In genomic region chr1:118578276-118578675, GRCh38 we compare ENCODE assay signal across 29 cellular contexts.
DNase-seq lines count a peak whose midpoint lies in the region; ATAC-seq and TF ChIP-seq lines count a peak whose summit lies in the region.
"Had no signal": no experiment of that assay in that cellular context is flagged by ENCODE, and none has a peak within 500 bp of the region (broad histone marks: within the 10 kb centered on the region; RNA-seq: fewer than 3 reads in every experiment).

No MANE protein-coding gene starts in this region.

- CTCF ChIA-PET in HEK293 (lab: Yijun Ruan, JAX) = interaction anchor here (0.6 to 0.9 kb wide), 2 partner anchors 9 to 88 kb away, joined by 3 to 4 read pairs; no protein-coding TSS in a partner anchor
- CTCF ChIA-PET in IMR-90 (lab: Yijun Ruan, JAX) = no interaction called here

- no peak overlapping the region for H4K5ac ChIP-seq in IMR-90 (ENCODE audit: low read depth, low read length)

- H3K14ac ChIP-seq in IMR-90 (replicated peaks; ENCODE audit: low read depth, low read length) = no peak overlapping the region

- no peak overlapping the region for H3K9ac ChIP-seq in IMR-90 (ENCODE audit: low read depth, low read length)
- H3K9ac ChIP-seq: BLaER1; BLaER1 treated with 17β-estradiol and CSF1 and Interleukin-3, amounts not matched to agents 10 nM and 100 nM had no signal

- no peak overlapping the region for H3K4me3 ChIP-seq in HEK293 (ENCODE audit: low read depth, low read length)
- H3K4me3 ChIP-seq in IMR-90 (ENCODE audit: insufficient read depth, low read depth, low read length) = no peak overlapping the region
- H3K4me3 ChIP-seq: A549; BLaER1; BLaER1 treated with 17β-estradiol and CSF1 and Interleukin-3, amounts not matched to agents 10 nM and 100 nM had no signal

- no peaks in the 10 kb centered on the region for H3K27me3 ChIP-seq in IMR-90 (ENCODE audit: control insufficient read depth, insufficient read depth, low read length)
- H3K27me3 ChIP-seq: BE2C; BLaER1; BLaER1 treated with 17β-estradiol and CSF1 and Interleukin-3, amounts not matched to agents 10 nM and 100 nM had no signal

- no peak overlapping the region for H4K8ac ChIP-seq in IMR-90 (ENCODE audit: low read depth in 2 of 2, low read length in 2 of 2)

- no peak overlapping the region for H3K23ac ChIP-seq in IMR-90 (ENCODE audit: low read depth, low read length)

- no peak overlapping the region for H2BK5ac ChIP-seq in IMR-90 (ENCODE audit: low read depth, low read length, poor library complexity, severe bottlenecking)

- no peak overlapping the region for H3K4ac ChIP-seq in IMR-90 (ENCODE audit: low read depth, low read length)

- DNase-seq in IMR-90 = no peak
- no peak for DNase-seq in SKM-1 treated with dmso at 0.1 percent for 144 hours (lab: John Stamatoyannopoulos, UW; ENCODE audit: unreplicated experiment)
- DNase-seq in stimulated activated CD4-positive, alpha-beta T cell treated with anti-CD3 and anti-CD28 coated beads, Interleukin-2, amount 100 ng/mL, for 24 hours = no peak
- DNase-seq: 8988T; ACHN; AML-193; BE2C; C1 segment of cervical spinal cord; Caco-2; Calu3; CD4-positive, alpha-beta memory T cell; CD4-positive, alpha-beta T cell; CD4-positive, CD25-positive, alpha-beta regulatory T cell; CD8-positive, alpha-beta memory T cell; CD8-positive, alpha-beta T cell; COR-L47; DMS 273 treated with DMSO at 0.1 percent for 48 hours; DMS153; DMS53; DMS79; DMS79 treated with DMSO at 0.1 percent for 48 hours; DND-41; EL had no signal

- H3K36me3 ChIP-seq in HEK293 (ENCODE audit: control insufficient read depth in 2 of 2, insufficient read depth in 1 of 2, low read length in 2 of 2) = no peaks in the 10 kb centered on the region
- H3K36me3 ChIP-seq in IMR-90 (ENCODE audit: control insufficient read depth, insufficient read depth, low read length) = no peaks in the 10 kb centered on the region
- H3K36me3 ChIP-seq: BE2C; BLaER1; BLaER1 treated with 17β-estradiol and CSF1 and Interleukin-3, amounts not matched to agents 10 nM and 100 nM had no signal

- no peaks in the 10 kb centered on the region for H4K20me1 ChIP-seq in IMR-90 (ENCODE audit: insufficient read depth, low read length)
- H4K20me1 ChIP-seq: BLaER1; BLaER1 treated with 17β-estradiol and CSF1 and Interleukin-3, amounts not matched to agents 10 nM and 100 nM had no signal

- H3K9me3 ChIP-seq in HEK293 (ENCODE audit: control insufficient read depth, insufficient read depth, low read depth, low read length) (no peaks in the 10 kb centered on the region), IMR-90 (ENCODE audit: control insufficient read depth, insufficient read depth, low read length) (peaks cover 2% of the 10 kb centered on the region; the same call in 1 of the 2 replicates)
- H3K9me3 ChIP-seq: A549, BE2C, Caco-2 had no signal

- H2BK120ac ChIP-seq in IMR-90 (ENCODE audit: low read depth, low read length) = no peak overlapping the region

- H2BK20ac ChIP-seq in IMR-90 (ENCODE audit: low read depth, low read length) = no peak overlapping the region

- TF ChIP-seq RAD21 in IMR-90 (IDR thresholded peaks at IDR 0.05; ENCODE audit: low read length) = no peak

- no peak overlapping the region for H2AK5ac ChIP-seq in IMR-90 (ENCODE audit: low read depth, low read length)

- intact Hi-C loops in IMR-90 (cut with micrococcal nuclease) = no loop called here

- H3K9me1 ChIP-seq in IMR-90 (ENCODE audit: insufficient read depth, low read length) = no peaks in the 10 kb centered on the region

- H2BK15ac ChIP-seq in IMR-90 (ENCODE audit: low read depth, low read length) = no peak overlapping the region

- no peak overlapping the region for H2AFZ ChIP-seq in IMR-90 (replicated peaks; ENCODE audit: low read length, poor library complexity)

- no peak for ATAC-seq in IMR-90 (ENCODE audit: low read depth)
- ATAC-seq: A549; CD8-positive, alpha-beta T cell had no signal

- BruUV-seq in IMR-90 (replicated peaks; lab: Mats Ljungman, UMichigan) = no TSS peak

- TF ChIP-seq POLR2A in IMR-90 (IDR thresholded peaks at IDR 0.05; ENCODE audit: low read depth, low read length) = no peak

- in situ Hi-C loops in IMR-90 (cut with MboI; ENCODE audit: low sequenced_read_pairs) = no loop called here

- TF ChIP-seq CTCF in HEK293 (tag by site-specific recombination; IDR thresholded peaks at IDR 0.05) = no peak
- no peak for TF ChIP-seq CTCF in IMR-90 (conservative IDR thresholded peaks at IDR 0.05; ENCODE audit: low read depth, low read length)

- H3K18ac ChIP-seq in IMR-90 (ENCODE audit: low read depth, low read length) = no peak overlapping the region

- H3K27ac ChIP-seq in HEK293 (ENCODE audit: extremely low read depth, low read depth, low read length) (no peak overlapping the region), IMR-90 (ENCODE audit: insufficient read depth, low read length) (no peak overlapping the region)
- H3K27ac ChIP-seq: 22Rv1; A549; BLaER1; BLaER1 treated with 17β-estradiol and CSF1 and Interleukin-3, amounts not matched to agents 10 nM and 100 nM; C4-2B had no signal

- H3K4me1 ChIP-seq in HEK293 (ENCODE audit: control insufficient read depth, insufficient read depth, low read length) (no peaks in the 10 kb centered on the region), IMR-90 (ENCODE audit: control insufficient read depth, insufficient read depth, low read length) (no peaks in the 10 kb centered on the region)
- H3K4me1 ChIP-seq: A549; BE2C; BLaER1; BLaER1 treated with 17β-estradiol and CSF1 and Interleukin-3, amounts not matched to agents 10 nM and 100 nM; Caco-2 had no signal

- dilution Hi-C loops in IMR-90 (cut with HindIII; ENCODE audit: low sequenced_read_pairs, unreplicated experiment) = no loop called here

- H3K79me1 ChIP-seq in IMR-90 (ENCODE audit: low read depth in 1 of 2, low read length in 2 of 2) = no peaks in the 10 kb centered on the region

- H3K4me2 ChIP-seq in IMR-90 (ENCODE audit: low read depth, low read length) = no peak overlapping the region
- H3K4me2 ChIP-seq: A549; BLaER1; BLaER1 treated with 17β-estradiol and CSF1 and Interleukin-3, amounts not matched to agents 10 nM and 100 nM had no signal

- H4K91ac ChIP-seq in IMR-90 (ENCODE audit: insufficient read depth, low read depth, low read length) = no peak overlapping the region

- POLR2A ChIA-PET in HEK293 (lab: Yijun Ruan, JAX) (no interaction called here), IMR-90 (lab: Charles Lee; ENCODE audit: unreplicated experiment) (no interaction called here)

- H2AK9ac ChIP-seq in IMR-90 (replicated peaks; ENCODE audit: low read depth, low read length, poor library complexity) = no peak overlapping the region

- H3K56ac ChIP-seq in IMR-90 (ENCODE audit: extremely low read depth, insufficient read depth, low read length) = no peak overlapping the region

TF ChIP-seq in HEK293, 187 proteins besides CTCF, POLR2A, EP300 and RAD21:
- peak; percentile 93 for TF ChIP-seq ZNF791 (tag by site-specific recombination; IDR thresholded peaks at IDR 0.05)
- no peak for TF ChIP-seq ZFP37 (tag by site-specific recombination; IDR thresholded peaks at IDR 0.05)
- no peak for TF ChIP-seq ZNF266 (tag by site-specific recombination; IDR thresholded peaks at IDR 0.05; ENCODE audit: low read depth)
- TF ChIP-seq SETDB1 (IDR thresholded peaks at IDR 0.05; ENCODE audit: insufficient read length, low read length) = peak; percentile 71
- TF ChIP-seq PRDM1 (tag by site-specific recombination; IDR thresholded peaks at IDR 0.05) = no peak
- peak; percentile 21 for TF ChIP-seq ZNF510 (tag by site-specific recombination; IDR thresholded peaks at IDR 0.05; ENCODE audit: insufficient replicate concordance)

TF ChIP-seq in IMR-90, 13 proteins besides CTCF, POLR2A, EP300 and RAD21:
- TF ChIP-seq FOS (IDR thresholded peaks at IDR 0.05; ENCODE audit: low read depth, low read length) (no peak), RCOR1 (IDR thresholded peaks at IDR 0.05; ENCODE audit: insufficient replicate concordance, low read length) (no peak), SMC3 (IDR thresholded peaks at IDR 0.05; ENCODE audit: low read depth, low read length) (no peak), MAFK (IDR thresholded peaks at IDR 0.05; ENCODE audit: low read depth, low read length) (0 out of 2 replicates have a peak, but pooled peaks have one; percentile 1), MAZ (IDR thresholded peaks at IDR 0.05; ENCODE audit: borderline replicate concordance, low read depth, low read length) (no peak), USF2 (IDR thresholded peaks at IDR 0.05; ENCODE audit: low read depth, low read length) (no peak)
